14 cellular contexts compared by ENCODE assay signal in the genomic region with DNA sequence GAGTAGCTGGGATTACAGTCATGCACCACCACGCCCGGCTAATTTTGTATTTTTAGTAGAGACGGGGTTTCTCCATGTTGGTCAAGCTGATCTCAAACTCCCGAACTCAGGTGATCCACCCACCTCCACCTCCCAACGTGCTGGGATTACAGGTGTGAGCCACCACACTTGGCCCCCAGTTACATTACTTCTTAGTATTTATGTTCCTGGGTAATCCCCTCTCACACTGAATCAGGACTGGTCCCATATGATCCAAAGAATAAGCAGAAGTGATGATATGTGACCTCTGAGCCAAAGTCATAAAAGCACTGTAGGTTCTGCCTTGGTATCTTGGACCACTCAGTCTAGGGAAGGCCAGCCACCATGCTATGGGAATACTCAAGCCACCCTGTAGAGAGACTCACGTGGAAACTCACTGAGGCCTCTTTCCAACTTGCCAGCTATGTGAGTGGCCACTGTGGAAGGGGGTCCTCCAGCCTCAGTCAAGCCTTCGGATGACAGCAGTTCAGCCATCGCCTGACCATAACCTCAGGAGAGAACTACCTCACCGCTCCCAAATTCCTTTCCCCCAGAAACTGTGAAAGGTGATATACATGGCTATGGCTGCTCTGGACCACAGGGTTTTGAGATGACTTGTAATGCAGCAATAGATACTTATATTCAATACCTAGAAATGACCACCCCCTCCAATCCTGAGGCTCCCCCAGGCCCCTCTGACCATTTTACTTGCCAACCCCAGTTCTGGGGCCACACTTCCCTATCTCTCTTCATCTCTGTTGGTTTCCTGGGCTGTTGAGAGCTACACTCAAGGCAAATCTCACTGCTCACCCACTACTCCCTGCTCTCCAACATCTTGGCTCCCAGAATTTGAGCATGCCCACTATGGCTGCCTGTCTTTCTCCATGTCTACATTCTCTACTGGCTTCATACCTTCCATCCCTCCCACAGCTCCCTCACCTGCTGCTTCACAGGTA.
DNase-seq lines count a peak whose midpoint lies in the region; ATAC-seq and TF ChIP-seq lines count a peak whose summit lies in the region.
"Had no signal": no experiment of that assay in that cellular context is flagged by ENCODE, and none has a peak within 500 bp of the region (broad histone marks: within the 10 kb centered on the region; RNA-seq: fewer than 3 reads in every experiment).

No MANE protein-coding gene starts in this region.

- TF ChIP-seq CTCF in mesothelial cell of epicardium (IDR thresholded peaks at IDR 0.05; ENCODE audit: unreplicated experiment) = no peak
- TF ChIP-seq CTCF in neural crest cell (conservative IDR thresholded peaks at IDR 0.05) = no peak
- TF ChIP-seq CTCF in osteocyte (IDR thresholded peaks at IDR 0.05) = no peak

- DNase-seq in SK-N-DZ (ENCODE audit: low spot score) = peak; percentile 94
- no peak for DNase-seq in mesothelial cell of epicardium (ENCODE audit: low spot score in 2 of 2, unreplicated experiment in 2 of 2)
- DNase-seq in neural crest cell (ENCODE audit: low read depth, low spot score) = no peak
- DNase-seq in osteocyte (ENCODE audit: extremely low spot score, unreplicated experiment) = no peak
- no peak for DNase-seq in retina
- no peak for DNase-seq in Right ventricle myocardium superior
- DNase-seq: AML-193; Calu3; CD4-positive, alpha-beta T cell; CD8-positive, alpha-beta T cell; DMS79 treated with DMSO at 0.1 percent for 48 hours; GF-D8 had no signal

- peaks cover 57% of the 10 kb centered on the region for H3K4me1 Mint-ChIP-seq in mesothelial cell of epicardium
- H3K4me1 Mint-ChIP-seq in neural crest cell = peaks cover 40% of the 10 kb centered on the region
- peaks cover 14% of the 10 kb centered on the region for H3K4me1 Mint-ChIP-seq in osteocyte (ENCODE audit: unreplicated experiment)
- H3K4me1 Mint-ChIP-seq: B cell had no signal

- H3K9me3 Mint-ChIP-seq in mesothelial cell of epicardium (peaks cover 5% of the 10 kb centered on the region), neural crest cell (peaks cover 4% of the 10 kb centered on the region), osteocyte (ENCODE audit: unreplicated experiment) (no peaks in the 10 kb centered on the region)
- H3K9me3 Mint-ChIP-seq: CD4-positive, alpha-beta T cell; CD8-positive, alpha-beta T cell had no signal

- intact Hi-C loops in Right ventricle myocardium superior (cut with DNase I) = no loop called here

- no peak for ATAC-seq in Right ventricle myocardium superior (ENCODE audit: poor library complexity)
- ATAC-seq: A549; CD8-positive, alpha-beta T cell had no signal

- H3K27me3 Mint-ChIP-seq in mesothelial cell of epicardium (ENCODE audit: low read depth) (no peaks in the 10 kb centered on the region), neural crest cell (ENCODE audit: low read depth) (no peaks in the 10 kb centered on the region), osteocyte (ENCODE audit: unreplicated experiment) (peaks cover 13% of the 10 kb centered on the region)

- no peak overlapping the region for H3K4me3 Mint-ChIP-seq in mesothelial cell of epicardium
- H3K4me3 Mint-ChIP-seq in neural crest cell = no peak overlapping the region
- H3K4me3 Mint-ChIP-seq in osteocyte (ENCODE audit: unreplicated experiment) = no peak overlapping the region
- H3K4me3 Mint-ChIP-seq: B cell; CD4-positive, alpha-beta T cell; CD8-positive, alpha-beta T cell had no signal

- H3K27ac Mint-ChIP-seq in mesothelial cell of epicardium (peak overlapping the region; percentile 68), neural crest cell (ENCODE audit: unreplicated experiment) (peak overlapping the region; percentile 24), osteocyte (ENCODE audit: unreplicated experiment) (no peak overlapping the region)
- H3K27ac Mint-ChIP-seq: B cell; CD4-positive, alpha-beta T cell; CD8-positive, alpha-beta T cell had no signal

- H3K36me3 Mint-ChIP-seq in mesothelial cell of epicardium = no peaks in the 10 kb centered on the region
- no peaks in the 10 kb centered on the region for H3K36me3 Mint-ChIP-seq in neural crest cell (ENCODE audit: low read depth)
- no peaks in the 10 kb centered on the region for H3K36me3 Mint-ChIP-seq in osteocyte (ENCODE audit: unreplicated experiment)
- H3K36me3 Mint-ChIP-seq: CD8-positive, alpha-beta T cell had no signal
